11 cellular contexts compared by ENCODE assay signal in the genomic region with DNA sequence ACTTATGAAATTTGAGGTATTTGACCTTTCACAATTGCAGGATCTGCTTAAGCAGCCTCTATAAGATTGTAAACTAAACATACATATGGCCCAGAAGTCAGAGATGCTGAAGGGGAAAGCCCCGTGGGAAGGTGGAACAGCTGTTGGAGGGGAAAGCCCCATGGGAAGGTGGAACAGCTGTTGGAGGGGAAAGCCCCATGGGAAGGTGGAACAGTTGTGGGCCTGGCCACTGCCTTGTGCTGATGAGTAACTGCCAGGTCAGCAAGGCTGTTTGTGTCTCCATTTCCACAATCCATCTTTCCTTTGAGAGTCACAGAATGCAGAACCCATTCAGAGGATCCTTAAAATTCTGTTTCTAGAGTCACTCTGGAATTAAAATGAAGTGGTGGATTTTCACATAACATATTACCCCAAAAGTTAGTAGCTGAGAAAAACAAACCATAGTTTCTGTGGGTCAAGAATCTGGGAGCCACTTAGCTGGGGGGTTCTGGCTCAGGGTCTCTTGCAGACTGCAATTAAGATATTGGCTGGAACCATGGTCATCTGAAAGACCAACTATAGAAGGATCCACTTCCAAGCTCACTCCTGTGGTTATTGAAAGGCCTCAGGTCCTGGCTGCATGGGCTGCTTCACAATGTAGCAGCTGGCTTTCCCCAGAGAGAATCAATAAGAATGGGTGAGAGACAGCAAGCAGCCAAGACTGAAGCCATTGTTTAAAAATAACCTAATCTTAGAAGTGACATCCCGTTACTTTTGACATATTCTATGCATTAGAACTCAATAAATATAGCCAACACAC.
DNase-seq lines count a peak whose midpoint lies in the region; ATAC-seq, FAIRE-seq and TF ChIP-seq lines count a peak whose summit lies in the region.
"Had no signal": no experiment of that assay in that cellular context is flagged by ENCODE, and none has a peak within 500 bp of the region (broad histone marks: within the 10 kb centered on the region; RNA-seq: fewer than 3 reads in every experiment).

No MANE protein-coding gene starts in this region.

- FAIRE-seq in A549 (lab: Jason Lieb, UNC), result no peak

- H3K4me1 ChIP-seq in A549 (0 out of 3 replicates have a peak, but pooled peaks cover 5% of the 10 kb centered on the region), upper lobe of left lung (peaks cover 0 to 8% (median 7%) of the 10 kb centered on the region in 4 donors)

- no peak overlapping the region for H3K4me3 Mint-ChIP-seq in osteocyte (ENCODE audit: unreplicated experiment)
- H3K4me3 Mint-ChIP-seq: naive thymus-derived CD4-positive, alpha-beta T cell had no signal

- H3K4me1 Mint-ChIP-seq in osteocyte (ENCODE audit: unreplicated experiment), result peaks cover 24% of the 10 kb centered on the region

- no peak overlapping the region for H3K27ac ChIP-seq in A549
- peak overlapping the region; percentile 60; the same call in 1 of the 2 replicates for H3K27ac ChIP-seq in VCaP
- no peak overlapping the region for H3K27ac ChIP-seq in upper lobe of left lung

- WGBS in A549 (ENCODE audit: missing lambda C conversion rate), result 78% methylated on average over 2 of the region's 2 CpGs
- WGBS in upper lobe of left lung, 2 donors, result 75 to 86% methylated on average over 2 of the region's 2 CpGs

- no peaks in the 10 kb centered on the region for H3K36me3 Mint-ChIP-seq in osteocyte (ENCODE audit: unreplicated experiment)
- H3K36me3 Mint-ChIP-seq: naive thymus-derived CD4-positive, alpha-beta T cell had no signal

- H3K9me3 Mint-ChIP-seq in osteocyte (ENCODE audit: unreplicated experiment), result no peaks in the 10 kb centered on the region

- no peak for TF ChIP-seq POLR2A in A549 (IDR thresholded peaks at IDR 0.05; ENCODE audit: low read length)
- no peak for TF ChIP-seq POLR2A in upper lobe of left lung (IDR thresholded peaks at IDR 0.05)

- POLR2A ChIA-PET in A549 (lab: Yijun Ruan, JAX), result no interaction called here

- no peaks in the 10 kb centered on the region for H3K9me3 ChIP-seq in A549
- H3K9me3 ChIP-seq in upper lobe of left lung, result no peaks in the 10 kb centered on the region

- no peaks in the 10 kb centered on the region for H3K27me3 Mint-ChIP-seq in osteocyte (ENCODE audit: unreplicated experiment)

- H3K36me3 ChIP-seq in upper lobe of left lung, result no peaks in the 10 kb centered on the region

- H3K27me3 ChIP-seq in upper lobe of left lung, result no peaks in the 10 kb centered on the region

- TF ChIP-seq CTCF in A549 (IDR thresholded peaks at IDR 0.05), result no peak
- no peak for TF ChIP-seq CTCF in VCaP (conservative IDR thresholded peaks at IDR 0.05)
- no peak for TF ChIP-seq CTCF in upper lobe of left lung (IDR thresholded peaks at IDR 0.05)
- no peak for TF ChIP-seq CTCF in osteocyte (IDR thresholded peaks at IDR 0.05)

- no peak overlapping the region for H3K4me3 ChIP-seq in A549
- no peak overlapping the region for H3K4me3 ChIP-seq in upper lobe of left lung

- TF ChIP-seq EP300 in A549 (IDR thresholded peaks at IDR 0.05) (no peak), upper lobe of left lung (IDR thresholded peaks at IDR 0.05) (no peak)

- H3K27ac Mint-ChIP-seq in osteocyte (ENCODE audit: unreplicated experiment), result no peak overlapping the region
- H3K27ac Mint-ChIP-seq: naive thymus-derived CD4-positive, alpha-beta T cell had no signal

- ATAC-seq in A549 (no peak), GM18907 (IDR thresholded peaks at IDR 0.05; ENCODE audit: unreplicated experiment) (peak; percentile 98), HG02870 (IDR thresholded peaks at IDR 0.05; ENCODE audit: unreplicated experiment) (peak; percentile 96), HG03571 (IDR thresholded peaks at IDR 0.05; ENCODE audit: unreplicated experiment) (no peak), upper lobe of left lung (ENCODE audit: low FRiP score in 2 of 2) (no peak), left ventricle myocardium superior (no peak)
- ATAC-seq: naive thymus-derived CD4-positive, alpha-beta T cell had no signal

- no peak for TF ChIP-seq RAD21 in A549 (conservative IDR thresholded peaks at IDR 0.05 in 1 of 2, IDR thresholded peaks at IDR 0.05 in 1 of 2)

- CTCF ChIA-PET in A549 (lab: Yijun Ruan, JAX), result interaction anchor here (0.8 kb wide), 2 partner anchors 10 to 37 kb away, joined by 3 read pairs; no protein-coding TSS in a partner anchor

- intact Hi-C loops in left ventricle myocardium superior (cut with micrococcal nuclease), result no loop called here

- no peak overlapping the region for H3K4me2 ChIP-seq in A549

- DNase-seq in A549 (ENCODE audit: low read depth in 1 of 2, low spot score in 1 of 2) (no peak), upper lobe of left lung (no peak), osteocyte (ENCODE audit: extremely low spot score, unreplicated experiment) (no peak), left ventricle myocardium superior (no peak)
- DNase-seq: DND-41; effector CD4-positive, alpha-beta T cell had no signal

TF ChIP-seq in A549, 52 proteins besides CTCF, POLR2A, EP300 and RAD21:
- TF ChIP-seq HEYL (CRISPR knock-in tag; IDR thresholded peaks at IDR 0.05), result no peak
- TF ChIP-seq MAFK (IDR thresholded peaks at IDR 0.05; ENCODE audit: partially characterized antibody), result peak; percentile 5

Comparison
In these comparisons a context has a peak if more than half of its experiments do, and no peak if none do; other contexts are left out.
1. ATAC-seq: peak in GM18907 (single experiment) and HG02870 (single experiment); none in A549 (0 of 2), HG03571 (single experiment), upper lobe of left lung (0 of 2) and left ventricle myocardium superior (single experiment).